Comparison of ENCODE assay signal across 8 cellular contexts in genomic region chr1:9438431-9439073, GRCh38.
DNase-seq lines count a peak whose midpoint lies in the region; ATAC-seq and TF ChIP-seq lines count a peak whose summit lies in the region.

No MANE protein-coding gene starts in this region.

- TF ChIP-seq CTCF in body of pancreas (IDR thresholded peaks at IDR 0.05) (no peak), spleen (IDR thresholded peaks at IDR 0.05 in 8 of 11, conservative IDR thresholded peaks at IDR 0.05 in 3 of 11) (no peak)

- H3K27ac Mint-ChIP-seq in activated CD4-positive, alpha-beta T cell treated with anti-CD3 and anti-CD28 coated beads for 36 hours = no peak overlapping the region
- no peak overlapping the region for H3K27ac Mint-ChIP-seq in activated CD8-positive, alpha-beta memory T cell treated with anti-CD3 and anti-CD28 coated beads, Interleukin-2, amount 10 ng/mL, durations not matched to agents 7 days and 5 days

- 16 to 20% methylated on average over 12 of the region's 12 CpGs for whole genome bisulfite sequencing in body of pancreas, 2 donors
- 57 to 77% (median 65%) methylated on average over 12 of the region's 12 CpGs for WGBS in spleen, 5 donors

- no peaks in the 10 kb centered on the region for H3K36me3 Mint-ChIP-seq in activated CD4-positive, alpha-beta T cell treated with anti-CD3 and anti-CD28 coated beads for 36 hours (ENCODE audit: low read depth)
- no peaks in the 10 kb centered on the region for H3K36me3 Mint-ChIP-seq in activated CD8-positive, alpha-beta memory T cell treated with anti-CD3 and anti-CD28 coated beads, Interleukin-2, amount 10 ng/mL, durations not matched to agents 7 days and 5 days

- H3K27ac ChIP-seq in body of pancreas = peak overlapping the region; percentile 85 to 99 (median 96)
- H3K27ac ChIP-seq in temporal lobe (ENCODE audit: low read depth, low read length) = peak overlapping the region; percentile 72
- no peak overlapping the region for H3K27ac ChIP-seq in spleen

- H3K9me3 ChIP-seq in body of pancreas = no peaks in the 10 kb centered on the region
- H3K9me3 ChIP-seq in spleen = no peaks in the 10 kb centered on the region

- intact Hi-C loops in body of pancreas (cut with DNase I) (no loop called here), spleen (cut with DNase I; ENCODE audit: low total_unique reads) (no loop called here)
- intact Hi-C loops in activated CD4-positive, alpha-beta T cell treated with anti-CD3 and anti-CD28 coated beads for 36 hours (cut with DNase I, micrococcal nuclease) = no loop called here

- DNase-seq in HuH-7.5 (ENCODE audit: low spot score) (peak; percentile 56), body of pancreas (peak; percentile 83 to 90 (median 84)), kidney glomerular epithelial cell (lab: John Stamatoyannopoulos, UW) (peak; percentile 99), spleen (no peak)
- DNase-seq in activated CD4-positive, alpha-beta T cell treated with anti-CD3 and anti-CD28 coated beads for 36 hours = no peak
- no peak for DNase-seq in activated CD8-positive, alpha-beta memory T cell treated with anti-CD3 and anti-CD28 coated beads, Interleukin-2, amount 10 ng/mL, durations not matched to agents 7 days and 5 days

- H3K27me3 Mint-ChIP-seq in activated CD4-positive, alpha-beta T cell treated with anti-CD3 and anti-CD28 coated beads for 36 hours = no peaks in the 10 kb centered on the region
- peaks cover 50% of the 10 kb centered on the region for H3K27me3 Mint-ChIP-seq in activated CD8-positive, alpha-beta memory T cell treated with anti-CD3 and anti-CD28 coated beads, Interleukin-2, amount 10 ng/mL, durations not matched to agents 7 days and 5 days

- no peaks in the 10 kb centered on the region for H3K27me3 ChIP-seq in body of pancreas
- H3K27me3 ChIP-seq in spleen (replicated peaks in 1 of 7) = no peaks in the 10 kb centered on the region

- no peaks in the 10 kb centered on the region for H3K36me3 ChIP-seq in body of pancreas (replicated peaks in 1 of 2; ENCODE audit: insufficient read depth in 1 of 2, low read depth in 2 of 2)
- no peaks in the 10 kb centered on the region for H3K36me3 ChIP-seq in spleen

- H3K4me1 Mint-ChIP-seq in activated CD4-positive, alpha-beta T cell treated with anti-CD3 and anti-CD28 coated beads for 36 hours = no peaks in the 10 kb centered on the region
- H3K4me1 Mint-ChIP-seq in activated CD8-positive, alpha-beta memory T cell treated with anti-CD3 and anti-CD28 coated beads, Interleukin-2, amount 10 ng/mL, durations not matched to agents 7 days and 5 days = no peaks in the 10 kb centered on the region

- no peak overlapping the region for H3K4me3 Mint-ChIP-seq in activated CD4-positive, alpha-beta T cell treated with anti-CD3 and anti-CD28 coated beads for 36 hours
- no peak overlapping the region for H3K4me3 Mint-ChIP-seq in activated CD8-positive, alpha-beta memory T cell treated with anti-CD3 and anti-CD28 coated beads, Interleukin-2, amount 10 ng/mL, durations not matched to agents 7 days and 5 days

- H3K4me1 ChIP-seq in body of pancreas = peaks cover 99% of the 10 kb centered on the region
- peaks cover 0 to 30% (median 2%) of the 10 kb centered on the region in 6 donors for H3K4me1 ChIP-seq in spleen

- POLR2A ChIA-PET in activated CD4-positive, alpha-beta T cell treated with anti-CD3 and anti-CD28 coated beads for 36 hours (lab: Charles Lee) = interaction anchor here (0.7 kb wide), 1 partner anchor 33 kb away, joined by 3 read pairs; no protein-coding TSS in a partner anchor

- no peaks in the 10 kb centered on the region for H3K9me3 Mint-ChIP-seq in activated CD4-positive, alpha-beta T cell treated with anti-CD3 and anti-CD28 coated beads for 36 hours (ENCODE audit: low read depth)
- no peaks in the 10 kb centered on the region for H3K9me3 Mint-ChIP-seq in activated CD8-positive, alpha-beta memory T cell treated with anti-CD3 and anti-CD28 coated beads, Interleukin-2, amount 10 ng/mL, durations not matched to agents 7 days and 5 days (ENCODE audit: low read depth)

- CTCF ChIA-PET in activated CD4-positive, alpha-beta T cell treated with anti-CD3 and anti-CD28 coated beads for 36 hours (lab: Charles Lee) = interaction anchor here (1.4 kb wide), 1 partner anchor 13 kb away, joined by 4 read pairs; no protein-coding TSS in a partner anchor
- CTCF ChIA-PET in activated CD8-positive, alpha-beta memory T cell treated with anti-CD3 and anti-CD28 coated beads, Interleukin-2, amount 10 ng/mL, durations not matched to agents 7 days and 5 days (lab: Charles Lee) = interaction anchor here (1.1 to 1.6 kb wide), 3 partner anchors 17 to 165 kb away, joined by 3 to 5 read pairs (median 3); no protein-coding TSS in a partner anchor

- no peak overlapping the region for H3K4me3 ChIP-seq in body of pancreas
- H3K4me3 ChIP-seq in spleen = no peak overlapping the region

- ATAC-seq in body of pancreas (peak; percentile 66), HG03571 (IDR thresholded peaks at IDR 0.05; ENCODE audit: unreplicated experiment) (no peak)
- ATAC-seq in activated CD4-positive, alpha-beta T cell treated with anti-CD3 and anti-CD28 coated beads for 36 hours = no peak
- no peak for ATAC-seq in activated CD8-positive, alpha-beta memory T cell treated with anti-CD3 and anti-CD28 coated beads, Interleukin-2, amount 10 ng/mL, durations not matched to agents 7 days and 5 days

- TF ChIP-seq POLR2A in body of pancreas (IDR thresholded peaks at IDR 0.05) (peak in 2 of 3 donors; percentile 62 to 64), spleen (IDR thresholded peaks at IDR 0.05) (no peak)

Comparison
In these comparisons a context has a peak if more than half of its experiments do, and no peak if none do; other contexts are left out.
1. DNase-seq: peak in HuH-7.5 (single experiment), body of pancreas (4 of 4) and kidney glomerular epithelial cell (single experiment); none in spleen (single experiment), activated CD4-positive, alpha-beta T cell treated with anti-CD3 and anti-CD28 coated beads for 36 hours (single experiment) and activated CD8-positive, alpha-beta memory T cell treated with anti-CD3 and anti-CD28 coated beads, Interleukin-2, amount 10 ng/mL, durations not matched to agents 7 days and 5 days (single experiment).
2. H3K27ac ChIP-seq: peak in body of pancreas (4 of 4) and temporal lobe (single experiment); none in spleen (0 of 8).
3. POLR2A ChIP-seq: peak in body of pancreas (2 of 3); none in spleen (0 of 3).